Comparison of ENCODE assay signal across 8 cellular contexts in the genomic region with DNA sequence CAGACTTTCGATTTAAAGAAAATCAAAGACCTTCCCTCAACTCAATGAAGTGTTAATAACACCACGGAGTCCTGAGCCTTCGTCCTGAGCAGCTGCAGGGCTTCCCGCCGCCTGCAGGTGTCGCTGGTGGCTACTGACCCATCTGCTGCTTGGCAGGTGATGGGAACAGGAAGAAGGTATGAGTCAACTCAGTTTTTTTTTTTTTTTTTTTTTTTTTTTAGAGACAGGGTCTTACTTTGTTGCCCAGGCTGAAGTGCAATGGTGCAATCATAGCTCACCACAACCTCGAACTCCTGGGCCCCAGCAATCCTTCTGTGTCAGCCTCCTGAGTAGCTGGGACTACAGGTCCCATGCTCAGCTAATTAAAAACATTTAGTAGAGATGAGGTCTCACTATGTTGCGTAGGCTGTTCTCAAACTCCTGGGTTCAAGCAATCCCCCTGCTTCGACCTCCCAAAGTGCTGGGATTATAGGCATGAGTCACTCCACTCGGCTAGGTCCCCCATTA.
A peak's percentile ranks its signal among the peaks of the same experiment; 100 is the strongest.
DNase-seq lines count a peak whose midpoint lies in the region; ATAC-seq and TF ChIP-seq lines count a peak whose summit lies in the region.

No MANE protein-coding gene starts in this region.

- H3K9me3 ChIP-seq in A673 (ENCODE audit: low read depth, low read length, poor library complexity, severe bottlenecking), result no peaks in the 10 kb centered on the region
- no peaks in the 10 kb centered on the region for H3K9me3 ChIP-seq in fibroblast of lung (ENCODE audit: control insufficient read depth, insufficient read depth, low read depth, low read length)
- no peaks in the 10 kb centered on the region for H3K9me3 ChIP-seq in osteoblast (ENCODE audit: low read depth, low read length)
- no peaks in the 10 kb centered on the region for H3K9me3 ChIP-seq in tibial nerve

- BruUV-seq in A673 (replicated peaks; lab: Mats Ljungman, UMichigan), result no TSS peak

- no peak for TF ChIP-seq POLR2A in GM18505 (IDR thresholded peaks at IDR 0.05; ENCODE audit: borderline replicate concordance, extremely low read depth, insufficient read depth, insufficient read length)
- no peak for TF ChIP-seq POLR2A in tibial nerve (IDR thresholded peaks at IDR 0.05)

- H3K4me2 ChIP-seq in fibroblast of lung (ENCODE audit: extremely low read depth, insufficient read depth, low read length) (no peak overlapping the region), osteoblast (ENCODE audit: insufficient read depth, low read length) (no peak overlapping the region)

- H2AFZ ChIP-seq in fibroblast of lung (ENCODE audit: low read length) (no peak overlapping the region), osteoblast (ENCODE audit: low read length) (no peak overlapping the region)

- TF ChIP-seq CTCF in A673 (conservative IDR thresholded peaks at IDR 0.05; ENCODE audit: low read depth, low read length) (peak; percentile 82), fibroblast of lung (conservative IDR thresholded peaks at IDR 0.05 in 1 of 2, IDR thresholded peaks at IDR 0.05 in 1 of 2; ENCODE audit: low read depth in 1 of 2, low read length in 2 of 2) (peak; percentile 59 to 76), osteoblast (IDR thresholded peaks at IDR 0.05; ENCODE audit: extremely low read depth, low read depth, low read length) (peak; percentile 82), tibial nerve (IDR thresholded peaks at IDR 0.05) (peak; percentile 26 to 48 (median 43))

- intact Hi-C loops in A673 (cut with micrococcal nuclease; ENCODE audit: unreplicated experiment), result loop anchor here (10.0 kb wide), 2 partner anchors 399 to 479 kb away; a partner anchor contains a TSS

- H3K4me3 ChIP-seq in A673 (ENCODE audit: low read depth, low read length, poor library complexity, severe bottlenecking) (no peak overlapping the region), fibroblast of lung (replicated peaks in 1 of 4; ENCODE audit: control extremely low read depth in 1 of 4, insufficient read depth in 1 of 4, low read depth in 3 of 4, low read length in 4 of 4) (no peak overlapping the region), osteoblast (ENCODE audit: insufficient read depth, low read length) (no peak overlapping the region), tibial nerve (no peak overlapping the region)

- H3K27ac ChIP-seq in A673 (ENCODE audit: low read depth, low read length, poor library complexity, severe bottlenecking) (no peak overlapping the region), fibroblast of lung (ENCODE audit: insufficient read depth, low read length) (no peak overlapping the region), osteoblast (ENCODE audit: low read depth, low read length) (no peak overlapping the region), tibial nerve (no peak overlapping the region)

- no peaks in the 10 kb centered on the region for H3K36me3 ChIP-seq in A673 (ENCODE audit: insufficient read depth, low read length, poor library complexity, severe bottlenecking)
- no peaks in the 10 kb centered on the region for H3K36me3 ChIP-seq in fibroblast of lung (ENCODE audit: control insufficient read depth, insufficient read depth, low read length)
- no peaks in the 10 kb centered on the region for H3K36me3 ChIP-seq in osteoblast (ENCODE audit: insufficient read depth, low read length)
- no peaks in the 10 kb centered on the region for H3K36me3 ChIP-seq in tibial nerve

- no peak overlapping the region for H3K9ac ChIP-seq in fibroblast of lung (ENCODE audit: insufficient read depth, low read length)

- POLR2A ChIA-PET in A673 (lab: Charles Lee; ENCODE audit: low non-redundant PET), result no interaction called here

- H4K20me1 ChIP-seq in fibroblast of lung (ENCODE audit: control insufficient read depth, extremely low read depth, insufficient read depth, low read length) (no peaks in the 10 kb centered on the region), osteoblast (ENCODE audit: insufficient read depth, low read length) (no peaks in the 10 kb centered on the region)

- TF ChIP-seq EP300 in tibial nerve (IDR thresholded peaks at IDR 0.05), result no peak

- DNase-seq in A673 (ENCODE audit: low spot score), result peak; percentile 48
- DNase-seq in NCI-H82 (lab: John Stamatoyannopoulos, UW), result peak; percentile 71
- DNase-seq in activated T-cell treated with anti-CD3 and anti-CD28 coated beads for 1 hour (ENCODE audit: low read depth), result peak; percentile 60
- peak; percentile 43 to 61 for DNase-seq in fibroblast of lung (ENCODE audit: low read depth in 2 of 2)
- DNase-seq in osteoblast (ENCODE audit: insufficient read length, low spot score, missing footprints), result no peak
- DNase-seq in tibial nerve (ENCODE audit: low spot score in 2 of 2), result peak in 1 of 2 donors; percentile 34

- no peaks in the 10 kb centered on the region for H3K79me2 ChIP-seq in fibroblast of lung (ENCODE audit: control insufficient read depth, insufficient read depth, low read length)
- H3K79me2 ChIP-seq in osteoblast (ENCODE audit: insufficient read depth, low read length), result no peaks in the 10 kb centered on the region

- 38 to 41% methylated on average over 10 of the region's 10 CpGs for WGBS in tibial nerve, 2 donors

- H3K27me3 ChIP-seq in A673 (replicated peaks; ENCODE audit: insufficient read depth, low read depth, low read length, poor library complexity) (no peaks in the 10 kb centered on the region), fibroblast of lung (ENCODE audit: control insufficient read depth, insufficient read depth, low read length) (no peaks in the 10 kb centered on the region), osteoblast (ENCODE audit: insufficient read depth, low read length) (no peaks in the 10 kb centered on the region), tibial nerve (no peaks in the 10 kb centered on the region)

- H3K4me1 ChIP-seq in A673 (ENCODE audit: insufficient read depth, low read length, poor library complexity, severe bottlenecking) (no peaks in the 10 kb centered on the region), fibroblast of lung (ENCODE audit: control insufficient read depth, extremely low read depth, insufficient read depth, low read length) (peaks cover 5% of the 10 kb centered on the region), osteoblast (ENCODE audit: insufficient read depth, low read length) (peaks cover 21% of the 10 kb centered on the region), tibial nerve (peaks cover 0 to 9% (median 0%) of the 10 kb centered on the region in 4 donors)

- CTCF ChIA-PET in A673 (lab: Charles Lee), result interaction anchor here (0.6 to 0.7 kb wide), 5 partner anchors 124 to 1852 kb away, joined by 4 to 9 read pairs (median 5); no protein-coding TSS in a partner anchor

- ATAC-seq in GM18505 (IDR thresholded peaks at IDR 0.05; ENCODE audit: unreplicated experiment) (peak; percentile 94), HG02884 (IDR thresholded peaks at IDR 0.05; ENCODE audit: unreplicated experiment) (peak; percentile 94)
